ENCODE assay signal across 1 cellular context in the genomic region with DNA sequence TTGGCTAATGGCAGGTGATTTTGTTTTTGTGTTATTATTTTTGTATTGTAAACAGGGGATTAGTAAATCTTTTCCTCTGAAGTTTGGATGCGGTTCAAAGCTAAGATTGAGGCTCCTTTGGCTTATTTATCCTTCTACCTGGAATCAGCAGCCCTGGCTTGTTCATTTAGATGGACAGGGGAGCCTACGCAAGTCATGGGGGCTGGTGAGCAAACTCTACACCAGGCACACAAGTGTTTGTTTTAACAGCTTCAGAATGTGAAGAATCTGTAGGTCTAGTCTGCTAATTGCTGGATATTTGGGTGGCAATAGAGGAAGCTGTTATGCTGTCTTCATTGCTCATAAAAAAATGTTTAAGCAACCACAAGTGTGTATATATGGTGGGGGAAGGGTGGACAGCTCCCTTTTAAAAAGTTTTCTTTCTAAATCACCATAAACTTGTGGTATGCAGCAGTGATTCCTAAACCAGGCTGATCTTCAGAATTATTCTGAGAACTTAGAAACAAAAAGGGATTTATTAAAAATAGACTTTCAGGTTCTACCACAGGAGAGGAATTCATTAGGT.
TF ChIP-seq lines count a peak whose summit lies in the region.

No MANE protein-coding gene starts in this region.

TF ChIP-seq in IMR-90, 13 proteins besides CTCF, POLR2A, EP300 and RAD21 (continued from another document):
- TF ChIP-seq, protein P1, sequence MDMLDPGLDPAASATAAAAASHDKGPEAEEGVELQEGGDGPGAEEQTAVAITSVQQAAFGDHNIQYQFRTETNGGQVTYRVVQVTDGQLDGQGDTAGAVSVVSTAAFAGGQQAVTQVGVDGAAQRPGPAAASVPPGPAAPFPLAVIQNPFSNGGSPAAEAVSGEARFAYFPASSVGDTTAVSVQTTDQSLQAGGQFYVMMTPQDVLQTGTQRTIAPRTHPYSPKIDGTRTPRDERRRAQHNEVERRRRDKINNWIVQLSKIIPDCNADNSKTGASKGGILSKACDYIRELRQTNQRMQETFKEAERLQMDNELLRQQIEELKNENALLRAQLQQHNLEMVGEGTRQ (IDR thresholded peaks at IDR 0.05; ENCODE audit: low read depth, low read length), result no peak
- no peak for TF ChIP-seq NFE2L2 (IDR thresholded peaks at IDR 0.05; ENCODE audit: low read depth, low read length)
